ENCODE assay signal across 29 cellular contexts in the genomic region with DNA sequence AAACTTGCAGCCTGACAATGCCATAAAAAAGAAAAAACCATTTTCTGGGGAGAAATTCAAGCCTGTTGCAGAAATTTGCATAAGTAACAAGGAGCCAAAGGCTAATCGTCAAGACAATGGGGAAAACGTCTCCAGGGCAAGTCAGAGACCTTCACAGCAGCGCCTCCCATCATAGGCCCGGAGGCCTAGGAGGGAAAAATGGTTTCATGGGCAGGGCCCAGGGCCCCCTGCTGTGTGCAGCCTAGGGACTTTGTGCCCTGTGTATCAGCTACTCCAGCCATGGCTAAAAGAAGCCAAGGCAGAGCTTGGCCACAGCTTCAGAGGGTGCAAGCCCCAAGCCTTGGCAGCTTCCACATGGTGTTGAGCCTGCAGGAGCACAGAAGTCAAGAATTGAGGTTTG.
DNase-seq lines count a peak whose midpoint lies in the region; TF ChIP-seq lines count a peak whose summit lies in the region.
"Had no signal": no experiment of that assay in that cellular context is flagged by ENCODE, and none has a peak within 500 bp of the region (broad histone marks: within the 10 kb centered on the region; RNA-seq: fewer than 3 reads in every experiment).

No MANE protein-coding gene starts in this region.

- H3K9me3 ChIP-seq in HEK293 (ENCODE audit: control insufficient read depth, insufficient read depth, low read depth, low read length) (no peaks in the 10 kb centered on the region), esophagus muscularis mucosa (no peaks in the 10 kb centered on the region)
- H3K9me3 ChIP-seq: A549, BE2C, Caco-2 had no signal

- DNase-seq in esophagus muscularis mucosa (ENCODE audit: extremely low spot score) = peak; percentile 47
- no peak for DNase-seq in MV-4-11 (lab: John Stamatoyannopoulos, UW)
- DNase-seq in activated CD4-positive, alpha-beta T cell treated with anti-CD3 and anti-CD28 coated beads for 48 hours = no peak
- DNase-seq: 8988T; ACHN; AML-193; BE2C; C1 segment of cervical spinal cord; Caco-2; Calu3; CD4-positive, alpha-beta memory T cell; CD4-positive, alpha-beta T cell; CD4-positive, CD25-positive, alpha-beta regulatory T cell; CD8-positive, alpha-beta memory T cell; CD8-positive, alpha-beta T cell; COR-L47; DMS 273 treated with DMSO at 0.1 percent for 48 hours; DMS153; DMS53; DMS79; DMS79 treated with DMSO at 0.1 percent for 48 hours; DND-41; EL had no signal

- 78% methylated on average over 4 of the region's 4 CpGs for WGBS in esophagus muscularis mucosa

- no peak for TF ChIP-seq EP300 in esophagus muscularis mucosa (IDR thresholded peaks at IDR 0.05)

- H3K36me3 ChIP-seq in HEK293 (ENCODE audit: control insufficient read depth in 2 of 2, insufficient read depth in 1 of 2, low read length in 2 of 2) (no peaks in the 10 kb centered on the region), esophagus muscularis mucosa (no peaks in the 10 kb centered on the region)
- H3K36me3 ChIP-seq: BE2C had no signal

- CTCF ChIA-PET in HEK293 (lab: Yijun Ruan, JAX) = no interaction called here

- H3K4me1 ChIP-seq in HEK293 (ENCODE audit: control insufficient read depth, insufficient read depth, low read length) (no peaks in the 10 kb centered on the region), esophagus muscularis mucosa (no peaks in the 10 kb centered on the region)
- H3K4me1 ChIP-seq: A549; BLaER1; BLaER1 treated with 17β-estradiol and CSF1 and Interleukin-3, amounts not matched to agents 10 nM and 100 nM; Caco-2 had no signal

- POLR2A ChIA-PET in HEK293 (lab: Yijun Ruan, JAX) = no interaction called here

- TF ChIP-seq CTCF in HEK293 (tag by site-specific recombination; IDR thresholded peaks at IDR 0.05) (no peak), esophagus muscularis mucosa (IDR thresholded peaks at IDR 0.05) (no peak)

- H3K27ac ChIP-seq in HEK293 (ENCODE audit: extremely low read depth, low read depth, low read length) (no peak overlapping the region), esophagus muscularis mucosa (replicated peaks in 1 of 4) (no peak overlapping the region)
- H3K27ac ChIP-seq: 22Rv1; A549; BLaER1; BLaER1 treated with 17β-estradiol and CSF1 and Interleukin-3, amounts not matched to agents 10 nM and 100 nM; C4-2B had no signal

- H3K27me3 ChIP-seq in esophagus muscularis mucosa = no peaks in the 10 kb centered on the region
- H3K27me3 ChIP-seq: BE2C; BLaER1; BLaER1 treated with 17β-estradiol and CSF1 and Interleukin-3, amounts not matched to agents 10 nM and 100 nM had no signal

- no peak overlapping the region for H3K4me3 ChIP-seq in HEK293 (ENCODE audit: low read depth, low read length)
- H3K4me3 ChIP-seq in esophagus muscularis mucosa = no peak overlapping the region
- H3K4me3 ChIP-seq: A549; BLaER1; BLaER1 treated with 17β-estradiol and CSF1 and Interleukin-3, amounts not matched to agents 10 nM and 100 nM had no signal

- no peak for TF ChIP-seq POLR2A in esophagus muscularis mucosa (IDR thresholded peaks at IDR 0.05; ENCODE audit: low read depth)

- intact Hi-C loops in esophagus muscularis mucosa (cut with DNase I) = no loop called here

TF ChIP-seq in HEK293, 187 proteins besides CTCF, POLR2A, EP300 and RAD21:
- TF ChIP-seq HOXA7 (CRISPR knock-in tag; IDR thresholded peaks at IDR 0.05; ENCODE audit: borderline replicate concordance) (no peak), ZNF837 (tag by site-specific recombination; IDR thresholded peaks at IDR 0.05) (no peak), ZNF157 (tag by site-specific recombination; IDR thresholded peaks at IDR 0.05) (no peak), ZNF114 (tag by site-specific recombination; IDR thresholded peaks at IDR 0.05) (no peak), ZNF585B (tag by site-specific recombination; IDR thresholded peaks at IDR 0.05) (peak; percentile 92), ZNF211 (tag by site-specific recombination; IDR thresholded peaks at IDR 0.05; ENCODE audit: low read depth) (no peak), HOXD13 (CRISPR knock-in tag; IDR thresholded peaks at IDR 0.05; ENCODE audit: borderline replicate concordance) (no peak), ZNF292 (tag by site-specific recombination; IDR thresholded peaks at IDR 0.05; ENCODE audit: borderline replicate concordance, low read depth) (no peak), TRIM28 (IDR thresholded peaks at IDR 0.05; ENCODE audit: borderline replicate concordance, low read length) (0 out of 2 replicates have a peak, but pooled peaks have one; percentile 45), SETDB1 (IDR thresholded peaks at IDR 0.05; ENCODE audit: insufficient read length, low read length) (peak; percentile 36)
TF ChIP-seq in HEK293: peak in this region for 3.
